In the genomic region with DNA sequence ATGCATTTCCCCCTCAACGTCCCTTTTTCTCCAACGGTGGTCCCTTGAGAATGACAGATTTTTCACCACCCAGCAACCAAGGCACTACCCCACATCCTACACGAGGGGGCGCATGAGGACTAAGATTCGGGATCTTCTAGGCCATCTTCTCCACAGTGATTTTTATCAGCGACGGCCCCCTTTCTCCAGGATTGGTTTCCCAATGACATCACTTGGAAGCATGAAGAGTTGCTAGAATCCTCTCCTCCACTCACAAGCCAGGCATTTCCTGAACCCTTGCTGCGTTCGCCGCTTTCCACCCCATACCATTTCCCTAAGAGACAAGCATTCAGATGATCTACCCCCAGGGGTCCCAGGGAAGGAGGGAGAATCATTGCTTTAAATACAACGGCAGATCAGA, we compare ENCODE assay signal across 9 cellular contexts.
DNase-seq lines count a peak whose midpoint lies in the region; ATAC-seq and TF ChIP-seq lines count a peak whose summit lies in the region.
"Had no signal": no experiment of that assay in that cellular context is flagged by ENCODE, and none has a peak within 500 bp of the region (broad histone marks: within the 10 kb centered on the region; RNA-seq: fewer than 3 reads in every experiment).

No MANE protein-coding gene starts in this region.

- peak overlapping the region in 1 of 2 donors; percentile 7 for H3K4me3 Mint-ChIP-seq in activated T-cell treated with anti-CD3 and anti-CD28 coated beads, Interleukin-2, amount 50 U/mL, for 72 hours
- H3K4me3 Mint-ChIP-seq: IgD-negative memory B cell had no signal

- intact Hi-C loops in PC-3 (cut with micrococcal nuclease) = loop anchor here (1.0 to 10.0 kb wide), 6 partner anchors 152 to 734 kb away; no protein-coding TSS in a partner anchor

- H2BK5ac ChIP-seq in neuronal stem cell (ENCODE audit: low read length) = no peak overlapping the region

- H3K4me2 ChIP-seq in PC-3 (ENCODE audit: low read length) (peak overlapping the region; percentile 62), neuronal stem cell (ENCODE audit: insufficient read depth, low read length, poor library complexity, severe bottlenecking) (no peak overlapping the region)

- BruUV-seq in PC-3 (replicated peaks; lab: Mats Ljungman, UMichigan) = no TSS peak

- peak; percentile 84 for ATAC-seq in GM18868 (IDR thresholded peaks at IDR 0.05; ENCODE audit: unreplicated experiment)
- ATAC-seq in PC-3 = peak; percentile 25
- peak; percentile 72 to 77 for ATAC-seq in activated T-cell treated with anti-CD3 and anti-CD28 coated beads, Interleukin-2, amount 50 U/mL, for 72 hours (replicated peaks in 1 of 2)

- H3K27ac ChIP-seq in PC-3 (ENCODE audit: low read length) = peak overlapping the region; percentile 42
- H3K27ac ChIP-seq in neuronal stem cell (replicated peaks; ENCODE audit: low read length) = no peak overlapping the region

- H3K4ac ChIP-seq in neuronal stem cell (ENCODE audit: low read length) = no peak overlapping the region

- H3K36me3 ChIP-seq in PC-3 (ENCODE audit: low read depth, low read length) (no peaks in the 10 kb centered on the region), neuronal stem cell (replicated peaks in 1 of 2; ENCODE audit: control insufficient read depth in 2 of 2, insufficient read depth in 2 of 2, low read length in 2 of 2) (no peaks in the 10 kb centered on the region)

- no peak overlapping the region for H3K14ac ChIP-seq in neuronal stem cell (ENCODE audit: low read length)

- H3K4me1 ChIP-seq in PC-3 (ENCODE audit: insufficient read depth, low read length) (peaks cover 32% of the 10 kb centered on the region), neuronal stem cell (ENCODE audit: control insufficient read depth in 2 of 2, insufficient read depth in 1 of 2, low read depth in 1 of 2, low read length in 2 of 2) (peaks cover 4 to 5% of the 10 kb centered on the region in 2 donors)

- H4K20me1 ChIP-seq in PC-3 (ENCODE audit: low read length) = no peaks in the 10 kb centered on the region

- no peak overlapping the region for H2BK120ac ChIP-seq in neuronal stem cell (ENCODE audit: low read depth, low read length)

- no peaks in the 10 kb centered on the region for H3K36me3 Mint-ChIP-seq in activated T-cell treated with anti-CD3 and anti-CD28 coated beads, Interleukin-2, amount 50 U/mL, for 72 hours (ENCODE audit: insufficient read depth in 2 of 2)
- H3K36me3 Mint-ChIP-seq: IgD-negative memory B cell had no signal

- CTCF ChIA-PET in PC-3 (lab: Charles Lee) = interaction anchor here (0.9 to 1.7 kb wide), 2 partner anchors 218 to 734 kb away, joined by 3 to 4 read pairs; no protein-coding TSS in a partner anchor

- no peak overlapping the region for H4K8ac ChIP-seq in neuronal stem cell (ENCODE audit: low read depth, low read length)

- DNase-seq in Ammon's horn (ENCODE audit: low spot score) = peak; percentile 78
- peak; percentile 62 for DNase-seq in HK-2 (ENCODE audit: unreplicated experiment)
- DNase-seq in PC-3 = peak; percentile 65
- DNase-seq in activated T-cell treated with anti-CD3 and anti-CD28 coated beads, Interleukin-2, amount 50 U/mL, for 72 hours = peak; percentile 59 to 69
- peak; percentile 92 for DNase-seq in fibroblast of pulmonary artery (ENCODE audit: low read depth)
- DNase-seq in neuronal stem cell (ENCODE audit: low spot score) = peak; percentile 72
- peak; percentile 92 for DNase-seq in stromal cell of bone marrow (ENCODE audit: low read depth)

- H3K9me2 ChIP-seq in PC-3 (replicated peaks; ENCODE audit: low read length) = no peaks in the 10 kb centered on the region

- H3K27me3 ChIP-seq in PC-3 (ENCODE audit: low read length) (no peaks in the 10 kb centered on the region), neuronal stem cell (ENCODE audit: control insufficient read depth in 3 of 3, insufficient read depth in 3 of 3, low read depth in 1 of 3, low read length in 3 of 3) (peaks cover 0 to 1% (median 0%) of the 10 kb centered on the region in 3 experiments)

- H3K9ac ChIP-seq in PC-3 (ENCODE audit: low read length) = peak overlapping the region; percentile 32
- no peak overlapping the region for H3K9ac ChIP-seq in neuronal stem cell (ENCODE audit: low read depth, low read length, poor library complexity)

- H3K4me3 ChIP-seq in PC-3 (ENCODE audit: low read length) (no peak overlapping the region), fibroblast of pulmonary artery (replicated peaks; ENCODE audit: low read depth, low read length) (no peak overlapping the region), neuronal stem cell (ENCODE audit: low read length in 2 of 2) (no peak overlapping the region)

- H3K79me2 ChIP-seq in PC-3 (ENCODE audit: low read length) = no peaks in the 10 kb centered on the region

- H3K23ac ChIP-seq in neuronal stem cell (ENCODE audit: low read depth, low read length, poor library complexity) = no peak overlapping the region

- no peaks in the 10 kb centered on the region for H3K9me3 ChIP-seq in PC-3 (ENCODE audit: low read length)
- H3K9me3 ChIP-seq in neuronal stem cell (replicated peaks in 1 of 2; ENCODE audit: control insufficient read depth in 2 of 2, insufficient read depth in 1 of 2, low read depth in 1 of 2, low read length in 2 of 2) = no peaks in the 10 kb centered on the region

- peak; percentile 88 for TF ChIP-seq CTCF in PC-3 (conservative IDR thresholded peaks at IDR 0.05; ENCODE audit: low read depth, low read length)
- TF ChIP-seq CTCF in fibroblast of pulmonary artery (IDR thresholded peaks at IDR 0.05; ENCODE audit: low read length, missing control alignments) = peak; percentile 90

- H2AK5ac ChIP-seq in neuronal stem cell (ENCODE audit: low read depth, low read length) = no peak overlapping the region

- no peak overlapping the region for H3K27ac Mint-ChIP-seq in activated T-cell treated with anti-CD3 and anti-CD28 coated beads, Interleukin-2, amount 50 U/mL, for 72 hours
- H3K27ac Mint-ChIP-seq: IgD-negative memory B cell had no signal

- H3K4me1 Mint-ChIP-seq in activated T-cell treated with anti-CD3 and anti-CD28 coated beads, Interleukin-2, amount 50 U/mL, for 72 hours (ENCODE audit: low read depth) = peaks cover 33% of the 10 kb centered on the region

- H3K27me3 Mint-ChIP-seq in activated T-cell treated with anti-CD3 and anti-CD28 coated beads, Interleukin-2, amount 50 U/mL, for 72 hours (ENCODE audit: low read depth) = no peaks in the 10 kb centered on the region
- H3K27me3 Mint-ChIP-seq: IgD-negative memory B cell had no signal

- no CpG with 5 or more reads among the region's 11 CpGs for WGBS in neuronal stem cell (ENCODE audit: extremely low coverage in 2 of 2, insufficient read length in 2 of 2, insufficient replicate concordance in 1 of 2), 2 donors

- H3K9me3 Mint-ChIP-seq in activated T-cell treated with anti-CD3 and anti-CD28 coated beads, Interleukin-2, amount 50 U/mL, for 72 hours = no peaks in the 10 kb centered on the region
- H3K9me3 Mint-ChIP-seq: IgD-negative memory B cell had no signal

- H2BK12ac ChIP-seq in neuronal stem cell (ENCODE audit: low read length) = no peak overlapping the region

- H3F3A ChIP-seq in PC-3 (ENCODE audit: low read length, unreplicated experiment) = no peaks in the 10 kb centered on the region

- H3K79me1 ChIP-seq in neuronal stem cell (ENCODE audit: low read depth, low read length) = no peaks in the 10 kb centered on the region

- POLR2A ChIA-PET in PC-3 (lab: Charles Lee; ENCODE audit: unreplicated experiment) = no interaction called here

- H3K18ac ChIP-seq in neuronal stem cell (ENCODE audit: low read length) = no peak overlapping the region

- H4K91ac ChIP-seq in neuronal stem cell (ENCODE audit: low read depth, low read length, poor library complexity) = no peak overlapping the region

- H2BK15ac ChIP-seq in neuronal stem cell (ENCODE audit: low read length) = no peak overlapping the region

- peak overlapping the region; percentile 46; the same call in 1 of the 2 replicates for H2AFZ ChIP-seq in PC-3 (ENCODE audit: low read length)
- H2AFZ ChIP-seq in neuronal stem cell (ENCODE audit: low read length) = peak overlapping the region; percentile 62

Comparison
In these comparisons a context has a peak if more than half of its experiments do, and no peak if none do; other contexts are left out.
1. ATAC-seq: peak in every context shown above with its lines; median percentile 84 in GM18868; 74 in activated T-cell treated with anti-CD3 and anti-CD28 coated beads, Interleukin-2, amount 50 U/mL, for 72 hours; 25 in PC-3.